Comparison of ENCODE assay signal across 1 cellular context in the genomic region with DNA sequence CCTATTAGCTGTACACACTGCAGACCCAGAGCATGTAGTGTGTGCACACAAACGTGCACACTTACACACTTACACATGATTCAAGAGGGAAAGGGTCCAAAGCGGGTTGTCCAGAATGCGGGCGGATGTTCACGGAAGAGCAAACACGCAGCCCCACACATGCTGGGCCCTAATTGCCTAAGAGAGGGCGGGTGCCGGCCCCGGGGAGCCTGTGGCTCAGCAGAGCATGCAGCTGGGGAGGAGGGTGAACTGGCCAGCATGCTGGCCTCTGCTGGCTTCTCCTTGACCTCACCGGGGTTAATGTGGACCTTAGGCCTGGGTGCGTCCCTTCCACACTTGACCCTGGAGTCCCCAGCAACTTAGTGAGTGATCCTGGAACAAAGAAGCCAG.
TF ChIP-seq lines count a peak whose summit lies in the region.

No MANE protein-coding gene starts in this region.

TF ChIP-seq in H1, 55 proteins besides CTCF, POLR2A, EP300 and RAD21 (continued from another document):
- TF ChIP-seq NRF1 (IDR thresholded peaks at IDR 0.05; ENCODE audit: low read depth, low read length): no peak
- TF ChIP-seq, protein P1, sequence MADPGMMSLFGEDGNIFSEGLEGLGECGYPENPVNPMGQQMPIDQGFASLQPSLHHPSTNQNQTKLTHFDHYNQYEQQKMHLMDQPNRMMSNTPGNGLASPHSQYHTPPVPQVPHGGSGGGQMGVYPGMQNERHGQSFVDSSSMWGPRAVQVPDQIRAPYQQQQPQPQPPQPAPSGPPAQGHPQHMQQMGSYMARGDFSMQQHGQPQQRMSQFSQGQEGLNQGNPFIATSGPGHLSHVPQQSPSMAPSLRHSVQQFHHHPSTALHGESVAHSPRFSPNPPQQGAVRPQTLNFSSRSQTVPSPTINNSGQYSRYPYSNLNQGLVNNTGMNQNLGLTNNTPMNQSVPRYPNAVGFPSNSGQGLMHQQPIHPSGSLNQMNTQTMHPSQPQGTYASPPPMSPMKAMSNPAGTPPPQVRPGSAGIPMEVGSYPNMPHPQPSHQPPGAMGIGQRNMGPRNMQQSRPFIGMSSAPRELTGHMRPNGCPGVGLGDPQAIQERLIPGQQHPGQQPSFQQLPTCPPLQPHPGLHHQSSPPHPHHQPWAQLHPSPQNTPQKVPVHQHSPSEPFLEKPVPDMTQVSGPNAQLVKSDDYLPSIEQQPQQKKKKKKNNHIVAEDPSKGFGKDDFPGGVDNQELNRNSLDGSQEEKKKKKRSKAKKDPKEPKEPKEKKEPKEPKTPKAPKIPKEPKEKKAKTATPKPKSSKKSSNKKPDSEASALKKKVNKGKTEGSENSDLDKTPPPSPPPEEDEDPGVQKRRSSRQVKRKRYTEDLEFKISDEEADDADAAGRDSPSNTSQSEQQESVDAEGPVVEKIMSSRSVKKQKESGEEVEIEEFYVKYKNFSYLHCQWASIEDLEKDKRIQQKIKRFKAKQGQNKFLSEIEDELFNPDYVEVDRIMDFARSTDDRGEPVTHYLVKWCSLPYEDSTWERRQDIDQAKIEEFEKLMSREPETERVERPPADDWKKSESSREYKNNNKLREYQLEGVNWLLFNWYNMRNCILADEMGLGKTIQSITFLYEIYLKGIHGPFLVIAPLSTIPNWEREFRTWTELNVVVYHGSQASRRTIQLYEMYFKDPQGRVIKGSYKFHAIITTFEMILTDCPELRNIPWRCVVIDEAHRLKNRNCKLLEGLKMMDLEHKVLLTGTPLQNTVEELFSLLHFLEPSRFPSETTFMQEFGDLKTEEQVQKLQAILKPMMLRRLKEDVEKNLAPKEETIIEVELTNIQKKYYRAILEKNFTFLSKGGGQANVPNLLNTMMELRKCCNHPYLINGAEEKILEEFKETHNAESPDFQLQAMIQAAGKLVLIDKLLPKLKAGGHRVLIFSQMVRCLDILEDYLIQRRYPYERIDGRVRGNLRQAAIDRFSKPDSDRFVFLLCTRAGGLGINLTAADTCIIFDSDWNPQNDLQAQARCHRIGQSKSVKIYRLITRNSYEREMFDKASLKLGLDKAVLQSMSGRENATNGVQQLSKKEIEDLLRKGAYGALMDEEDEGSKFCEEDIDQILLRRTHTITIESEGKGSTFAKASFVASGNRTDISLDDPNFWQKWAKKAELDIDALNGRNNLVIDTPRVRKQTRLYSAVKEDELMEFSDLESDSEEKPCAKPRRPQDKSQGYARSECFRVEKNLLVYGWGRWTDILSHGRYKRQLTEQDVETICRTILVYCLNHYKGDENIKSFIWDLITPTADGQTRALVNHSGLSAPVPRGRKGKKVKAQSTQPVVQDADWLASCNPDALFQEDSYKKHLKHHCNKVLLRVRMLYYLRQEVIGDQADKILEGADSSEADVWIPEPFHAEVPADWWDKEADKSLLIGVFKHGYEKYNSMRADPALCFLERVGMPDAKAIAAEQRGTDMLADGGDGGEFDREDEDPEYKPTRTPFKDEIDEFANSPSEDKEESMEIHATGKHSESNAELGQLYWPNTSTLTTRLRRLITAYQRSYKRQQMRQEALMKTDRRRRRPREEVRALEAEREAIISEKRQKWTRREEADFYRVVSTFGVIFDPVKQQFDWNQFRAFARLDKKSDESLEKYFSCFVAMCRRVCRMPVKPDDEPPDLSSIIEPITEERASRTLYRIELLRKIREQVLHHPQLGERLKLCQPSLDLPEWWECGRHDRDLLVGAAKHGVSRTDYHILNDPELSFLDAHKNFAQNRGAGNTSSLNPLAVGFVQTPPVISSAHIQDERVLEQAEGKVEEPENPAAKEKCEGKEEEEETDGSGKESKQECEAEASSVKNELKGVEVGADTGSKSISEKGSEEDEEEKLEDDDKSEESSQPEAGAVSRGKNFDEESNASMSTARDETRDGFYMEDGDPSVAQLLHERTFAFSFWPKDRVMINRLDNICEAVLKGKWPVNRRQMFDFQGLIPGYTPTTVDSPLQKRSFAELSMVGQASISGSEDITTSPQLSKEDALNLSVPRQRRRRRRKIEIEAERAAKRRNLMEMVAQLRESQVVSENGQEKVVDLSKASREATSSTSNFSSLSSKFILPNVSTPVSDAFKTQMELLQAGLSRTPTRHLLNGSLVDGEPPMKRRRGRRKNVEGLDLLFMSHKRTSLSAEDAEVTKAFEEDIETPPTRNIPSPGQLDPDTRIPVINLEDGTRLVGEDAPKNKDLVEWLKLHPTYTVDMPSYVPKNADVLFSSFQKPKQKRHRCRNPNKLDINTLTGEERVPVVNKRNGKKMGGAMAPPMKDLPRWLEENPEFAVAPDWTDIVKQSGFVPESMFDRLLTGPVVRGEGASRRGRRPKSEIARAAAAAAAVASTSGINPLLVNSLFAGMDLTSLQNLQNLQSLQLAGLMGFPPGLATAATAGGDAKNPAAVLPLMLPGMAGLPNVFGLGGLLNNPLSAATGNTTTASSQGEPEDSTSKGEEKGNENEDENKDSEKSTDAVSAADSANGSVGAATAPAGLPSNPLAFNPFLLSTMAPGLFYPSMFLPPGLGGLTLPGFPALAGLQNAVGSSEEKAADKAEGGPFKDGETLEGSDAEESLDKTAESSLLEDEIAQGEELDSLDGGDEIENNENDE (IDR thresholded peaks at IDR 0.05; ENCODE audit: insufficient replicate concordance, low read length): no peak
- no peak for TF ChIP-seq KDM5A (IDR thresholded peaks at IDR 0.05; ENCODE audit: low read length)
- no peak for TF ChIP-seq SP4 (IDR thresholded peaks at IDR 0.05; ENCODE audit: low read length)
- TF ChIP-seq, protein P2, sequence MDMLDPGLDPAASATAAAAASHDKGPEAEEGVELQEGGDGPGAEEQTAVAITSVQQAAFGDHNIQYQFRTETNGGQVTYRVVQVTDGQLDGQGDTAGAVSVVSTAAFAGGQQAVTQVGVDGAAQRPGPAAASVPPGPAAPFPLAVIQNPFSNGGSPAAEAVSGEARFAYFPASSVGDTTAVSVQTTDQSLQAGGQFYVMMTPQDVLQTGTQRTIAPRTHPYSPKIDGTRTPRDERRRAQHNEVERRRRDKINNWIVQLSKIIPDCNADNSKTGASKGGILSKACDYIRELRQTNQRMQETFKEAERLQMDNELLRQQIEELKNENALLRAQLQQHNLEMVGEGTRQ (IDR thresholded peaks at IDR 0.05; ENCODE audit: low read length): no peak
- TF ChIP-seq BCL11A (IDR thresholded peaks at IDR 0.05; ENCODE audit: low read depth in 2 of 2, low read length in 2 of 2): no peak
- no peak for TF ChIP-seq SIX5 (IDR thresholded peaks at IDR 0.05; ENCODE audit: low read depth, low read length)
- no peak for TF ChIP-seq SRF (IDR thresholded peaks at IDR 0.05; ENCODE audit: low read depth, low read length)
- no peak for TF ChIP-seq JUN (IDR thresholded peaks at IDR 0.05; ENCODE audit: low read depth, low read length)
- TF ChIP-seq, protein P3, sequence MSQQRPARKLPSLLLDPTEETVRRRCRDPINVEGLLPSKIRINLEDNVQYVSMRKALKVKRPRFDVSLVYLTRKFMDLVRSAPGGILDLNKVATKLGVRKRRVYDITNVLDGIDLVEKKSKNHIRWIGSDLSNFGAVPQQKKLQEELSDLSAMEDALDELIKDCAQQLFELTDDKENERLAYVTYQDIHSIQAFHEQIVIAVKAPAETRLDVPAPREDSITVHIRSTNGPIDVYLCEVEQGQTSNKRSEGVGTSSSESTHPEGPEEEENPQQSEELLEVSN (IDR thresholded peaks at IDR 0.05): no peak
- no peak for TF ChIP-seq MAFK (IDR thresholded peaks at IDR 0.05; ENCODE audit: low read depth, low read length)
- no peak for TF ChIP-seq CTBP2 (IDR thresholded peaks at IDR 0.05; ENCODE audit: borderline replicate concordance, insufficient read depth, insufficient read length, low read length)
- no peak for TF ChIP-seq KDM4A (IDR thresholded peaks at IDR 0.05; ENCODE audit: low read depth, low read length, severe bottlenecking)
- no peak for TF ChIP-seq RNF2 (IDR thresholded peaks at IDR 0.05; ENCODE audit: borderline replicate concordance, low read depth, low read length, missing control alignments, poor library complexity, severe bottlenecking)
- no peak for TF ChIP-seq HDAC2 (IDR thresholded peaks at IDR 0.05; ENCODE audit: borderline replicate concordance in 1 of 2, low read depth in 2 of 2, low read length in 2 of 2)
